Comparison of ENCODE assay signal across 8 cellular contexts in the genomic region with DNA sequence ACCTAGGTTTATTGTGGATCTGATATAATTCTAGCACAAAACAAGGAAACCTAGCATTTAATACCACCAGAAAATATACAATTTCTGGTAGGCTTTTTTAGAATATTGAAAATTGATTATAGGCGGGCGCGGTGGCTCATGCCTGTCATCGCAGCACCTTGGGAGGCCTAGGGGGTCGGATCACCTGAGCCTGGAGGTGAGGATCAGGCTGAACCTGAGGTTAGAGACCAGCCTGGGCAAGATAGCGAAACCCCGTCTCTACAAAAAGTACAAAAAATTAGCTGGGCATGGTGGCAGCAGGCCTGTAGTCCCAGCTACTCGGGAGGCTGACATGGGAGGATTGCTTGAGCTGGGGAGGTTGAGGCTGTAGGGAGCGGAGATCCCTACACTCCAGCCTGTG. TPM values are rescaled to one million over a fixed set of nuclear protein-coding genes. Genes with fewer than 3 reads are reported as not detected.
A peak's percentile ranks its signal among the peaks of the same experiment; 100 is the strongest.
DNase-seq lines count a peak whose midpoint lies in the region; ATAC-seq and TF ChIP-seq lines count a peak whose summit lies in the region.

No MANE protein-coding gene starts in this region.

- H3K27me3 ChIP-seq in DOHH2 (ENCODE audit: control insufficient read depth, low read length) (no peaks in the 10 kb centered on the region), Peyer's patch (no peaks in the 10 kb centered on the region), esophagus (ENCODE audit: control insufficient read depth in 1 of 2, insufficient read depth in 2 of 2, low read length in 2 of 2) (no peaks in the 10 kb centered on the region), trophoblast cell (ENCODE audit: insufficient read depth, low read length) (no peaks in the 10 kb centered on the region)

- H4K8ac ChIP-seq in trophoblast cell (ENCODE audit: low read depth, low read length) = peak overlapping the region; percentile 83

- H3K4me2 ChIP-seq in DOHH2 (ENCODE audit: low read length) (peak overlapping the region; percentile 80), trophoblast cell (ENCODE audit: low read length) (peak overlapping the region; percentile 64)

- H3F3A ChIP-seq in DOHH2 (ENCODE audit: control insufficient read depth, insufficient read depth) = 0 out of 2 replicates have a peak, but pooled peaks cover 4% of the 10 kb centered on the region

- 43% methylated on average over 9 of the region's 9 CpGs for WGBS in esophagus, 2 donors
- WGBS in trophoblast cell (ENCODE audit: extremely low coverage, insufficient coverage, insufficient read length) = no CpG with 5 or more reads among the region's 9 CpGs

- no peaks in the 10 kb centered on the region for H3K9me2 ChIP-seq in DOHH2 (replicated peaks; ENCODE audit: control insufficient read depth, low read length)

- peaks cover 53% of the 10 kb centered on the region for H3K79me2 ChIP-seq in DOHH2 (ENCODE audit: control insufficient read depth, low read length)
- peaks cover 14% of the 10 kb centered on the region for H3K79me2 ChIP-seq in trophoblast cell (ENCODE audit: control insufficient read depth, insufficient read depth, low read length, poor library complexity)

- H3K4ac ChIP-seq in trophoblast cell (ENCODE audit: low read depth, low read length) = peak overlapping the region; percentile 29

- no peak for DNase-seq in Peyer's patch
- no peak for DNase-seq in trophoblast cell
- no peak for DNase-seq in activated CD4-positive, alpha-beta T cell treated with anti-CD3 and anti-CD28 coated beads, Interleukin-2, amount 50 U/mL, for 48 hours

- H4K20me1 ChIP-seq in DOHH2 (ENCODE audit: control insufficient read depth, insufficient read depth, low read depth, low read length) = peaks cover 15% of the 10 kb centered on the region

- H3K9me3 ChIP-seq in DOHH2 (ENCODE audit: control insufficient read depth, insufficient read depth, low read length) (no peaks in the 10 kb centered on the region), Peyer's patch (no peaks in the 10 kb centered on the region), esophagus (ENCODE audit: control insufficient read depth in 2 of 2, insufficient read depth in 1 of 2, low read depth in 1 of 2, low read length in 1 of 2) (no peaks in the 10 kb centered on the region), trophoblast cell (ENCODE audit: insufficient read depth, low read depth, low read length) (no peaks in the 10 kb centered on the region)

- H3K23ac ChIP-seq in trophoblast cell (ENCODE audit: low read length) = no peak overlapping the region

- H3K27ac ChIP-seq in DOHH2 (ENCODE audit: low read depth, low read length) (peak overlapping the region; percentile 86), Peyer's patch (peak overlapping the region in 3 of 4 donors; percentile 88 to 98 (median 98)), esophagus (ENCODE audit: low read depth in 2 of 2, low read length in 1 of 2) (peak overlapping the region in 1 of 2 donors; percentile 81), trophoblast cell (ENCODE audit: low read depth, low read length) (peak overlapping the region; percentile 29)

- no peak overlapping the region for H3K18ac ChIP-seq in trophoblast cell (ENCODE audit: low read length)

- H3K4me3 ChIP-seq in DOHH2 (ENCODE audit: low read length) = peak overlapping the region; percentile 96
- peak overlapping the region; percentile 53 to 97 (median 88) for H3K4me3 ChIP-seq in Peyer's patch
- H3K4me3 ChIP-seq in esophagus (ENCODE audit: low read depth in 1 of 2, low read length in 2 of 2) = peak overlapping the region; percentile 23 to 81
- H3K4me3 ChIP-seq in trophoblast cell (ENCODE audit: low read depth, low read length) = peak overlapping the region; percentile 49

- H3K36me3 ChIP-seq in DOHH2 (ENCODE audit: control insufficient read depth, low read length) = peaks cover 21% of the 10 kb centered on the region
- H3K36me3 ChIP-seq in Peyer's patch = no peaks in the 10 kb centered on the region
- no peaks in the 10 kb centered on the region for H3K36me3 ChIP-seq in esophagus (ENCODE audit: control insufficient read depth in 2 of 2, insufficient read depth in 2 of 2, low read length in 1 of 2)
- H3K36me3 ChIP-seq in trophoblast cell (ENCODE audit: control insufficient read depth in 1 of 2, insufficient read depth in 2 of 2, low read length in 2 of 2) = no peaks in the 10 kb centered on the region

- ATAC-seq in HG03280 (IDR thresholded peaks at IDR 0.05; ENCODE audit: unreplicated experiment) (no peak), HG03025 (IDR thresholded peaks at IDR 0.05; ENCODE audit: low FRiP score, unreplicated experiment) (no peak), HG03378 (IDR thresholded peaks at IDR 0.05; ENCODE audit: unreplicated experiment) (no peak)

- no peak overlapping the region for H2AK5ac ChIP-seq in trophoblast cell (ENCODE audit: low read length)

- no peak overlapping the region for H4K91ac ChIP-seq in trophoblast cell (ENCODE audit: low read depth, low read length)

- no peak overlapping the region for H2BK5ac ChIP-seq in trophoblast cell (ENCODE audit: low read depth, low read length, poor library complexity)

- H3K9ac ChIP-seq in trophoblast cell (ENCODE audit: low read length) = peak overlapping the region; percentile 12

- peaks cover 17% of the 10 kb centered on the region for H3K79me1 ChIP-seq in trophoblast cell (ENCODE audit: low read length)

- peak overlapping the region; percentile 40 for H3K14ac ChIP-seq in trophoblast cell (ENCODE audit: low read length)

- peak overlapping the region; percentile 59 for H2AFZ ChIP-seq in trophoblast cell (ENCODE audit: insufficient read depth, low read length, poor library complexity)

- H4K12ac ChIP-seq in trophoblast cell (ENCODE audit: low read depth, low read length) = peak overlapping the region; percentile 12

- no peak for TF ChIP-seq POLR2A in Peyer's patch (IDR thresholded peaks at IDR 0.05)

- H2BK12ac ChIP-seq in trophoblast cell (ENCODE audit: low read length) = peak overlapping the region; percentile 43

- H2BK120ac ChIP-seq in trophoblast cell (ENCODE audit: insufficient read depth, low read length, poor library complexity) = no peak overlapping the region

- H3K4me1 ChIP-seq in DOHH2 (ENCODE audit: control insufficient read depth, low read length) (peaks cover 33% of the 10 kb centered on the region), Peyer's patch (peaks cover 0 to 27% (median 9%) of the 10 kb centered on the region in 4 donors), esophagus (ENCODE audit: control insufficient read depth in 2 of 2, insufficient read depth in 2 of 2, low read length in 1 of 2) (peaks cover 0 to 3% of the 10 kb centered on the region in 2 donors), trophoblast cell (ENCODE audit: control insufficient read depth in 1 of 2, insufficient read depth in 2 of 2, low read length in 2 of 2) (peaks cover 6% of the 10 kb centered on the region in 2 experiments)

- TF ChIP-seq CTCF in DOHH2 (IDR thresholded peaks at IDR 0.05; ENCODE audit: low read depth, low read length, poor library complexity, severe bottlenecking) = no peak
- no peak for TF ChIP-seq CTCF in Peyer's patch (IDR thresholded peaks at IDR 0.05)

RNA-seq across cellular contexts. Expression of gene COP1, which starts 0.9 kb away (rescaled TPM):
- 100 to 1,000 TPM in 3 of 4 donors, 10 to 100 TPM in 1; 84.6 to 125 (median 106) TPM for total RNA-seq in Peyer's patch
- polyA plus RNA-seq in esophagus = 10 to 100 TPM; 23.0 to 41.6 TPM
- polyA plus RNA-seq in trophoblast cell (2013) = 30.9 and 32.2 TPM in 2 replicates
